9 cellular contexts compared by ENCODE assay signal in genomic region chr3:80688814-80689213, GRCh38.
A peak's percentile ranks its signal among the peaks of the same experiment; 100 is the strongest.
DNase-seq lines count a peak whose midpoint lies in the region; ATAC-seq and TF ChIP-seq lines count a peak whose summit lies in the region.
"Had no signal": no experiment of that assay in that cellular context is flagged by ENCODE, and none has a peak within 500 bp of the region (broad histone marks: within the 10 kb centered on the region; RNA-seq: fewer than 3 reads in every experiment).

No MANE protein-coding gene starts in this region.

- no peak overlapping the region for H3K23ac ChIP-seq in H9 (ENCODE audit: insufficient read length, low read depth, low read length)

- CTCF ChIA-PET in activated CD8-positive, alpha-beta memory T cell treated with anti-CD3 and anti-CD28 coated beads, Interleukin-2, amount 10 ng/mL, durations not matched to agents 7 days and 5 days (lab: Charles Lee), result no interaction called here

- WGBS in H9 (ENCODE audit: extremely low coverage, insufficient read length, low lambda C conversion rate), result no CpG with 5 or more reads among the region's 2 CpGs

- no peak overlapping the region for H3K4me2 ChIP-seq in H9 (ENCODE audit: insufficient read depth, insufficient read length, low read length)

- H3K27ac ChIP-seq in 22Rv1, result no peak overlapping the region
- H3K27ac ChIP-seq in H9 (ENCODE audit: insufficient read length, low read depth, low read length), result no peak overlapping the region
- no peak overlapping the region for H3K27ac ChIP-seq in RWPE2 (ENCODE audit: poor library complexity, severe bottlenecking)

- no peak overlapping the region for H3K27ac Mint-ChIP-seq in H9
- H3K27ac Mint-ChIP-seq in activated CD8-positive, alpha-beta memory T cell treated with anti-CD3 and anti-CD28 coated beads, Interleukin-2, amount 10 ng/mL, durations not matched to agents 7 days and 5 days, result no peak overlapping the region

- H3T11ph ChIP-seq in H9 (ENCODE audit: low read length), result no peak overlapping the region

- H3K27me3 ChIP-seq in H9 (ENCODE audit: insufficient read depth, low read length), result no peaks in the 10 kb centered on the region
- no peaks in the 10 kb centered on the region for H3K27me3 ChIP-seq in RWPE2 (ENCODE audit: insufficient read depth, poor library complexity, severe bottlenecking)

- no peak overlapping the region for H2BK120ac ChIP-seq in H9 (ENCODE audit: low read depth, low read length, poor library complexity, severe bottlenecking)

- no peaks in the 10 kb centered on the region for H3K23me2 ChIP-seq in H9 (ENCODE audit: insufficient read length, low read depth, low read length, poor library complexity, severe bottlenecking)

- no peak overlapping the region for H4K91ac ChIP-seq in H9 (ENCODE audit: insufficient read length, low read depth, low read length)

- H3K79me1 ChIP-seq in H9 (ENCODE audit: insufficient read depth, low read depth, low read length, poor library complexity, severe bottlenecking), result no peaks in the 10 kb centered on the region

- H3K4me1 ChIP-seq in H9 (ENCODE audit: insufficient read depth, low read length) (no peaks in the 10 kb centered on the region), RWPE2 (ENCODE audit: insufficient read depth, poor library complexity, severe bottlenecking) (no peaks in the 10 kb centered on the region)

- ATAC-seq in RWPE2 (ENCODE audit: low read depth), result no peak
- no peak for ATAC-seq in activated CD8-positive, alpha-beta memory T cell treated with anti-CD3 and anti-CD28 coated beads, Interleukin-2, amount 10 ng/mL, durations not matched to agents 7 days and 5 days

- DNase-seq in H9, result no peak
- DNase-seq in RWPE2 (ENCODE audit: low spot score), result no peak
- peak; percentile 34 for DNase-seq in glomerular endothelial cell (ENCODE audit: extremely low read depth, low read depth, low spot score)
- no peak for DNase-seq in activated CD8-positive, alpha-beta memory T cell treated with anti-CD3 and anti-CD28 coated beads, Interleukin-2, amount 10 ng/mL, durations not matched to agents 7 days and 5 days
- no peak for DNase-seq in mesenteric fat pad (ENCODE audit: low spot score)
- DNase-seq in NCI-H2171 treated with DMSO at 0.1 percent for 48 hours (lab: John Stamatoyannopoulos, UW), result no peak
- no peak for DNase-seq in hypothalamus (lab: John Stamatoyannopoulos, UW)
- DNase-seq: activated CD4-positive, alpha-beta T cell treated with anti-CD3 and anti-CD28 coated beads for 4 hours had no signal

- H4K20me1 ChIP-seq in H9 (ENCODE audit: control insufficient read depth, insufficient read depth, insufficient read length), result no peaks in the 10 kb centered on the region

- no peak overlapping the region for H4K8ac ChIP-seq in H9 (replicated peaks; ENCODE audit: insufficient read length, low read depth, low read length)

- no peaks in the 10 kb centered on the region for H3K79me2 ChIP-seq in H9 (ENCODE audit: insufficient read depth, low read length)

- H3K18ac ChIP-seq in H9 (ENCODE audit: insufficient read length, low read depth, low read length), result no peak overlapping the region

- H3K4me1 Mint-ChIP-seq in H9, result no peaks in the 10 kb centered on the region
- no peaks in the 10 kb centered on the region for H3K4me1 Mint-ChIP-seq in activated CD8-positive, alpha-beta memory T cell treated with anti-CD3 and anti-CD28 coated beads, Interleukin-2, amount 10 ng/mL, durations not matched to agents 7 days and 5 days

- H3K4ac ChIP-seq in H9 (ENCODE audit: low read depth, low read length), result no peak overlapping the region

- no peak overlapping the region for H3K14ac ChIP-seq in H9 (ENCODE audit: insufficient read depth, low read length)

- no peaks in the 10 kb centered on the region; a peak in 1 of 7 replicates for H3K36me3 Mint-ChIP-seq in H9 (ENCODE audit: insufficient read depth in 1 of 3, low read depth in 3 of 3)
- H3K36me3 Mint-ChIP-seq in activated CD8-positive, alpha-beta memory T cell treated with anti-CD3 and anti-CD28 coated beads, Interleukin-2, amount 10 ng/mL, durations not matched to agents 7 days and 5 days, result no peaks in the 10 kb centered on the region

- no peak overlapping the region for H3K56ac ChIP-seq in H9 (ENCODE audit: insufficient read length, low read depth, low read length)

- no peak overlapping the region for H2BK15ac ChIP-seq in H9 (ENCODE audit: low read depth, low read length)

- TF ChIP-seq CTCF in 22Rv1 (IDR thresholded peaks at IDR 0.05), result peak; percentile 65
- TF ChIP-seq CTCF in H9 (conservative IDR thresholded peaks at IDR 0.05), result peak; percentile 67
- peak; percentile 57 for TF ChIP-seq CTCF in RWPE2 (IDR thresholded peaks at IDR 0.05; ENCODE audit: poor library complexity, severe bottlenecking)

- H2AFZ ChIP-seq in H9 (ENCODE audit: low read length), result no peak overlapping the region

- H3K4me3 ChIP-seq in RWPE2 (ENCODE audit: severe bottlenecking), result no peak overlapping the region

- H2BK5ac ChIP-seq in H9 (ENCODE audit: insufficient read length, low read length), result no peak overlapping the region

- H3K36me3 ChIP-seq in RWPE2 (ENCODE audit: low read depth), result no peaks in the 10 kb centered on the region

- no peak overlapping the region for H4K5ac ChIP-seq in H9 (ENCODE audit: insufficient read length, low read depth, low read length)

- no peaks in the 10 kb centered on the region for H3K27me3 Mint-ChIP-seq in H9 (ENCODE audit: low read depth)
- no peaks in the 10 kb centered on the region for H3K27me3 Mint-ChIP-seq in activated CD8-positive, alpha-beta memory T cell treated with anti-CD3 and anti-CD28 coated beads, Interleukin-2, amount 10 ng/mL, durations not matched to agents 7 days and 5 days

- no peak overlapping the region for H2AK5ac ChIP-seq in H9 (ENCODE audit: insufficient read length, low read length)

- H3K4me3 Mint-ChIP-seq in H9, result no peak overlapping the region
- no peak overlapping the region for H3K4me3 Mint-ChIP-seq in activated CD8-positive, alpha-beta memory T cell treated with anti-CD3 and anti-CD28 coated beads, Interleukin-2, amount 10 ng/mL, durations not matched to agents 7 days and 5 days

- no peak overlapping the region for H2BK20ac ChIP-seq in H9 (ENCODE audit: low read depth, low read length, poor library complexity, severe bottlenecking)

- no peaks in the 10 kb centered on the region for H3K9me3 Mint-ChIP-seq in H9
- H3K9me3 Mint-ChIP-seq in activated CD8-positive, alpha-beta memory T cell treated with anti-CD3 and anti-CD28 coated beads, Interleukin-2, amount 10 ng/mL, durations not matched to agents 7 days and 5 days (ENCODE audit: low read depth), result peaks cover 7% of the 10 kb centered on the region

- H2BK12ac ChIP-seq in H9 (ENCODE audit: insufficient read length, low read depth, low read length), result no peak overlapping the region

- no peaks in the 10 kb centered on the region for H3K9me3 ChIP-seq in H9 (ENCODE audit: control insufficient read depth, low read depth, low read length)
- H3K9me3 ChIP-seq in RWPE2 (ENCODE audit: severe bottlenecking), result no peaks in the 10 kb centered on the region

- H3K9ac ChIP-seq in H9 (ENCODE audit: extremely low read depth, insufficient read length, low read length), result no peak overlapping the region
